In the genomic region with DNA sequence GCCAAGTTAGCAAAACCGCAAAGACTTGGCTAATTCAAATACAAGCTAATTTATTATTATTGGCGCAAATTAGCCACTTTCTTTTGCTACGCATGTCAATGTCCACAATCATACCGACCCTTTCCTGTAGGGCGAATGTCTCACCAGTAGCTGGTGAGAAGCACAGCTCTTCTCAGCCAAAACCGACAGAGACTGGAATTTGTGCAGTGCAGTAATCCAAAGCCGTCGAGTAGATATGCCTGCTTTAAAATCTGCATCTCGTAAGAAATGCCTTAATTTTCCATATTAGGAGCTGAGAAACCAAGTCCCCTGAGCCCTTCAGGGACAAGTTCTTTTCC, we compare ENCODE assay signal across 8 cellular contexts. TPM values are rescaled to one million over a fixed set of nuclear protein-coding genes. Genes with fewer than 3 reads are reported as not detected.
A peak's percentile ranks its signal among the peaks of the same experiment; 100 is the strongest.
DNase-seq lines count a peak whose midpoint lies in the region; ATAC-seq and TF ChIP-seq lines count a peak whose summit lies in the region.

No MANE protein-coding gene starts in this region.

- H3K9me3 ChIP-seq in SU-DHL-6 (ENCODE audit: insufficient read depth, low read length) (no peaks in the 10 kb centered on the region; the same call in 1 of the 2 replicates), neural cell (ENCODE audit: low read length) (no peaks in the 10 kb centered on the region)

- H4K20me1 ChIP-seq in SU-DHL-6 (ENCODE audit: low read depth, low read length): no peaks in the 10 kb centered on the region
- no peaks in the 10 kb centered on the region for H4K20me1 ChIP-seq in neural cell (ENCODE audit: insufficient read depth)

- H3K79me2 ChIP-seq in ACC112 (ENCODE audit: control insufficient read depth, insufficient read depth, low read length, unreplicated experiment): peaks cover 37% of the 10 kb centered on the region
- H3K79me2 ChIP-seq in SU-DHL-6 (ENCODE audit: insufficient read depth, low read length): no peaks in the 10 kb centered on the region
- H3K79me2 ChIP-seq in neural cell (replicated peaks; ENCODE audit: insufficient read depth, low read length): peaks cover 34% of the 10 kb centered on the region

- peak overlapping the region; percentile 69 for H3K4me2 ChIP-seq in SU-DHL-6 (ENCODE audit: low read depth, low read length, poor library complexity, severe bottlenecking)
- peak overlapping the region; percentile 81 for H3K4me2 ChIP-seq in neural cell (ENCODE audit: low read length)

- TF ChIP-seq EP300 in neural cell (conservative IDR thresholded peaks at IDR 0.05; ENCODE audit: poor library complexity, severe bottlenecking): no peak

- H3K9me2 ChIP-seq in SU-DHL-6 (replicated peaks; ENCODE audit: insufficient read depth, low read length) (no peaks in the 10 kb centered on the region), neural cell (ENCODE audit: insufficient read depth, low read length) (no peaks in the 10 kb centered on the region)

- TF ChIP-seq CTCF in GM12873 (IDR thresholded peaks at IDR 0.05; ENCODE audit: insufficient read depth, low read depth, low read length, missing control alignments): peak; percentile 35
- no peak for TF ChIP-seq CTCF in SU-DHL-6 (IDR thresholded peaks at IDR 0.05; ENCODE audit: insufficient read depth, low read length, poor library complexity, severe bottlenecking)
- TF ChIP-seq CTCF in neural cell (IDR thresholded peaks at IDR 0.05; ENCODE audit: poor library complexity, severe bottlenecking): no peak

- ATAC-seq in HG03103 (IDR thresholded peaks at IDR 0.05; ENCODE audit: low read depth, unreplicated experiment): peak; percentile 14

- H3K9ac ChIP-seq in SU-DHL-6 (ENCODE audit: low read length): peak overlapping the region; percentile 61
- H3K9ac ChIP-seq in neural cell (ENCODE audit: low read length): peak overlapping the region; percentile 74

- H2AFZ ChIP-seq in ACC112 (ENCODE audit: low read length, unreplicated experiment) (peak overlapping the region; percentile 58), SU-DHL-6 (ENCODE audit: low read depth, low read length, severe bottlenecking) (peak overlapping the region; percentile 79), neural cell (ENCODE audit: low read depth, low read length) (peak overlapping the region; percentile 77)

- H3K4me1 ChIP-seq in ACC112 (ENCODE audit: control insufficient read depth, insufficient read depth, low read length, unreplicated experiment): peaks cover 19% of the 10 kb centered on the region

- H3K27ac ChIP-seq in ACC112 (ENCODE audit: low read depth, low read length) (peak overlapping the region; percentile 67), SU-DHL-6 (ENCODE audit: low read depth, low read length) (peak overlapping the region; percentile 19), neural cell (ENCODE audit: low read length) (peak overlapping the region; percentile 95)

- 0 out of 2 replicates have a peak, but pooled peaks cover 5% of the 10 kb centered on the region for H3F3A ChIP-seq in SU-DHL-6 (ENCODE audit: insufficient read depth)
- H3F3A ChIP-seq in neural cell (ENCODE audit: insufficient read depth, low read length, poor library complexity, severe bottlenecking): no peaks in the 10 kb centered on the region

- H3K36me3 ChIP-seq in ACC112 (ENCODE audit: insufficient read depth, low read length) (peaks cover 2% of the 10 kb centered on the region; the same call in 1 of the 2 replicates), SU-DHL-6 (ENCODE audit: low read length) (no peaks in the 10 kb centered on the region), neural cell (ENCODE audit: insufficient read depth, low read length) (no peaks in the 10 kb centered on the region)

- no peak for TF ChIP-seq POLR2A in erythroblast (IDR thresholded peaks at IDR 0.05; ENCODE audit: low read length)

- H3K27me3 ChIP-seq in ACC112 (ENCODE audit: insufficient read depth, low read length) (no peaks in the 10 kb centered on the region), SU-DHL-6 (ENCODE audit: low read length) (no peaks in the 10 kb centered on the region), neural cell (ENCODE audit: insufficient read depth, low read depth, low read length) (no peaks in the 10 kb centered on the region)

- TF ChIP-seq RAD21 in neural cell (conservative IDR thresholded peaks at IDR 0.05): no peak

- H3K4me3 ChIP-seq in ACC112 (ENCODE audit: low read depth, low read length) (peak overlapping the region; percentile 92), SU-DHL-6 (ENCODE audit: insufficient read depth, low read length, poor library complexity, severe bottlenecking) (peak overlapping the region; percentile 70), neural cell (ENCODE audit: low read length) (peak overlapping the region; percentile 93)

- DNase-seq in erythroblast (lab: John Stamatoyannopoulos, UW) (peak; percentile 77 to 78), NCI-H1048 (lab: John Stamatoyannopoulos, UW) (no peak), cerebellar nuclear complex (lab: John Stamatoyannopoulos, UW) (no peak)

TF ChIP-seq in neural cell, 6 proteins besides CTCF, POLR2A, EP300 and RAD21:
- TF ChIP-seq REST (IDR thresholded peaks at IDR 0.05; ENCODE audit: borderline replicate concordance): no peak
- TF ChIP-seq MXI1 (conservative IDR thresholded peaks at IDR 0.05; ENCODE audit: poor library complexity, severe bottlenecking): no peak
- no peak for TF ChIP-seq POLR2AphosphoS5 (IDR thresholded peaks at IDR 0.05)
- no peak for TF ChIP-seq SMC3 (conservative IDR thresholded peaks at IDR 0.05; ENCODE audit: poor library complexity)
- TF ChIP-seq EZH2 (IDR thresholded peaks at IDR 0.05; ENCODE audit: borderline replicate concordance, insufficient read depth, low read length, poor library complexity, severe bottlenecking): no peak
- no peak for TF ChIP-seq TAF1 (IDR thresholded peaks at IDR 0.05; ENCODE audit: low read depth)
TF ChIP-seq in neural cell: peak in this region for 0.

RNA-seq across cellular contexts. Expression of gene MINDY2, which starts 0.6 kb away (rescaled TPM):
- 21.0 and 22.8 TPM in 2 replicates for polyA plus RNA-seq in neural cell
- 48.9 and 58.9 TPM in 2 replicates for polyA minus RNA-seq in neural cell

RNA-seq across cellular contexts. Expression of gene ADAM10, which starts 21.0 kb away (rescaled TPM):
- polyA plus RNA-seq in neural cell: 48.2 and 66.3 TPM in 2 replicates
- polyA minus RNA-seq in neural cell: 103 and 138 TPM in 2 replicates

Comparison
In these comparisons a context has a peak if more than half of its experiments do, and no peak if none do; other contexts are left out.
1. H3K27ac ChIP-seq: peak in every context shown above with its lines; median percentile 95 in neural cell; 67 in ACC112; 19 in SU-DHL-6.
2. DNase-seq: peak in erythroblast (2 of 2); none in NCI-H1048 (single experiment) and cerebellar nuclear complex (0 of 2).
3. Peak in every context shown above with its lines, with median percentiles within 50 percentile points of each other: H2AFZ ChIP-seq and H3K4me3 ChIP-seq.